1 cellular context compared by ENCODE assay signal in the genomic region with DNA sequence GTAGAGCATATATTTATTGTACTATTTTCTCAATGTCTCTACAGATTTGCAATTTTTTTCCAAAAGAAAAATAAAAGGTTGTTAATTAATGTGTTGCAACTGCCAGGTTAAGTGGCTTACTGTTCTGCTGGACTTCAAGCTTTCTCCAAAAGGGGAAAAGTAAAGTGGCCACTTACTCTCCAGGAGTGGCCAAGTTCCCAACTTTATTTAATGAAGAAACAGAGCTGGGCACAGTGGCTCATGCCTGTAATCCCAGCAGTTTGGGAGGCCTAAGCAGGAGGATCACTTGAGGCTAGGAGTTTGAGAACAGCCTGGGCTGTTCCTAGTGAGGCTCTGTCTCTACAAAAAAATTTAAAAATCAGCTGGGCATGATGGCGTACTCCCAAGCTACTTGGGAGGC.
TF ChIP-seq lines count a peak whose summit lies in the region.

No MANE protein-coding gene starts in this region.

TF ChIP-seq in GM23338, 12 proteins besides CTCF, POLR2A, EP300 and RAD21:
- TF ChIP-seq, protein P1, sequence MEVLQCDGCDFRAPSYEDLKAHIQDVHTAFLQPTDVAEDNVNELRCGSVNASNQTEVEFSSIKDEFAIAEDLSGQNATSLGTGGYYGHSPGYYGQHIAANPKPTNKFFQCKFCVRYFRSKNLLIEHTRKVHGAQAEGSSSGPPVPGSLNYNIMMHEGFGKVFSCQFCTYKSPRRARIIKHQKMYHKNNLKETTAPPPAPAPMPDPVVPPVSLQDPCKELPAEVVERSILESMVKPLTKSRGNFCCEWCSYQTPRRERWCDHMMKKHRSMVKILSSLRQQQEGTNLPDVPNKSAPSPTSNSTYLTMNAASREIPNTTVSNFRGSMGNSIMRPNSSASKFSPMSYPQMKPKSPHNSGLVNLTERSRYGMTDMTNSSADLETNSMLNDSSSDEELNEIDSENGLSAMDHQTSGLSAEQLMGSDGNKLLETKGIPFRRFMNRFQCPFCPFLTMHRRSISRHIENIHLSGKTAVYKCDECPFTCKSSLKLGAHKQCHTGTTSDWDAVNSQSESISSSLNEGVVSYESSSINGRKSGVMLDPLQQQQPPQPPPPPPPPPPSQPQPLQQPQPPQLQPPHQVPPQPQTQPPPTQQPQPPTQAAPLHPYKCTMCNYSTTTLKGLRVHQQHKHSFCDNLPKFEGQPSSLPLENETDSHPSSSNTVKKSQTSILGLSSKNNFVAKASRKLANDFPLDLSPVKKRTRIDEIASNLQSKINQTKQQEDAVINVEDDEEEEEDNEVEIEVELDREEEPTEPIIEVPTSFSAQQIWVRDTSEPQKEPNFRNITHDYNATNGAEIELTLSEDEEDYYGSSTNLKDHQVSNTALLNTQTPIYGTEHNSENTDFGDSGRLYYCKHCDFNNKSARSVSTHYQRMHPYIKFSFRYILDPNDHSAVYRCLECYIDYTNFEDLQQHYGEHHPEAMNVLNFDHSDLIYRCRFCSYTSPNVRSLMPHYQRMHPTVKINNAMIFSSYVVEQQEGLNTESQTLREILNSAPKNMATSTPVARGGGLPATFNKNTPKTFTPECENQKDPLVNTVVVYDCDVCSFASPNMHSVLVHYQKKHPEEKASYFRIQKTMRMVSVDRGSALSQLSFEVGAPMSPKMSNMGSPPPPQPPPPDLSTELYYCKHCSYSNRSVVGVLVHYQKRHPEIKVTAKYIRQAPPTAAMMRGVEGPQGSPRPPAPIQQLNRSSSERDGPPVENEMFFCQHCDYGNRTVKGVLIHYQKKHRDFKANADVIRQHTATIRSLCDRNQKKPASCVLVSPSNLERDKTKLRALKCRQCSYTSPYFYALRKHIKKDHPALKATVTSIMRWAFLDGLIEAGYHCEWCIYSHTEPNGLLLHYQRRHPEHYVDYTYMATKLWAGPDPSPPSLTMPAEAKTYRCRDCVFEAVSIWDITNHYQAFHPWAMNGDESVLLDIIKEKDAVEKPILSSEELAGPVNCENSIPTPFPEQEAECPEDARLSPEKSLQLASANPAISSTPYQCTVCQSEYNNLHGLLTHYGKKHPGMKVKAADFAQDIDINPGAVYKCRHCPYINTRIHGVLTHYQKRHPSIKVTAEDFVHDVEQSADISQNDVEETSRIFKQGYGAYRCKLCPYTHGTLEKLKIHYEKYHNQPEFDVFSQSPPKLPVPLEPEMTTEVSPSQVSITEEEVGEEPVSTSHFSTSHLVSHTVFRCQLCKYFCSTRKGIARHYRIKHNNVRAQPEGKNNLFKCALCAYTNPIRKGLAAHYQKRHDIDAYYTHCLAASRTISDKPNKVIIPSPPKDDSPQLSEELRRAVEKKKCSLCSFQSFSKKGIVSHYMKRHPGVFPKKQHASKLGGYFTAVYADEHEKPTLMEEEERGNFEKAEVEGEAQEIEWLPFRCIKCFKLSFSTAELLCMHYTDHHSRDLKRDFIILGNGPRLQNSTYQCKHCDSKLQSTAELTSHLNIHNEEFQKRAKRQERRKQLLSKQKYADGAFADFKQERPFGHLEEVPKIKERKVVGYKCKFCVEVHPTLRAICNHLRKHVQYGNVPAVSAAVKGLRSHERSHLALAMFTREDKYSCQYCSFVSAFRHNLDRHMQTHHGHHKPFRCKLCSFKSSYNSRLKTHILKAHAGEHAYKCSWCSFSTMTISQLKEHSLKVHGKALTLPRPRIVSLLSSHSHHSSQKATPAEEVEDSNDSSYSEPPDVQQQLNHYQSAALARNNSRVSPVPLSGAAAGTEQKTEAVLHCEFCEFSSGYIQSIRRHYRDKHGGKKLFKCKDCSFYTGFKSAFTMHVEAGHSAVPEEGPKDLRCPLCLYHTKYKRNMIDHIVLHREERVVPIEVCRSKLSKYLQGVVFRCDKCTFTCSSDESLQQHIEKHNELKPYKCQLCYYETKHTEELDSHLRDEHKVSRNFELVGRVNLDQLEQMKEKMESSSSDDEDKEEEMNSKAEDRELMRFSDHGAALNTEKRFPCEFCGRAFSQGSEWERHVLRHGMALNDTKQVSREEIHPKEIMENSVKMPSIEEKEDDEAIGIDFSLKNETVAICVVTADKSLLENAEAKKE (CRISPR knock-in tag; IDR thresholded peaks at IDR 0.05): no peak
- TF ChIP-seq, protein P2, sequence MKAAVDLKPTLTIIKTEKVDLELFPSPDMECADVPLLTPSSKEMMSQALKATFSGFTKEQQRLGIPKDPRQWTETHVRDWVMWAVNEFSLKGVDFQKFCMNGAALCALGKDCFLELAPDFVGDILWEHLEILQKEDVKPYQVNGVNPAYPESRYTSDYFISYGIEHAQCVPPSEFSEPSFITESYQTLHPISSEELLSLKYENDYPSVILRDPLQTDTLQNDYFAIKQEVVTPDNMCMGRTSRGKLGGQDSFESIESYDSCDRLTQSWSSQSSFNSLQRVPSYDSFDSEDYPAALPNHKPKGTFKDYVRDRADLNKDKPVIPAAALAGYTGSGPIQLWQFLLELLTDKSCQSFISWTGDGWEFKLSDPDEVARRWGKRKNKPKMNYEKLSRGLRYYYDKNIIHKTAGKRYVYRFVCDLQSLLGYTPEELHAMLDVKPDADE (IDR thresholded peaks at IDR 0.05): no peak
- TF ChIP-seq, protein P3, sequence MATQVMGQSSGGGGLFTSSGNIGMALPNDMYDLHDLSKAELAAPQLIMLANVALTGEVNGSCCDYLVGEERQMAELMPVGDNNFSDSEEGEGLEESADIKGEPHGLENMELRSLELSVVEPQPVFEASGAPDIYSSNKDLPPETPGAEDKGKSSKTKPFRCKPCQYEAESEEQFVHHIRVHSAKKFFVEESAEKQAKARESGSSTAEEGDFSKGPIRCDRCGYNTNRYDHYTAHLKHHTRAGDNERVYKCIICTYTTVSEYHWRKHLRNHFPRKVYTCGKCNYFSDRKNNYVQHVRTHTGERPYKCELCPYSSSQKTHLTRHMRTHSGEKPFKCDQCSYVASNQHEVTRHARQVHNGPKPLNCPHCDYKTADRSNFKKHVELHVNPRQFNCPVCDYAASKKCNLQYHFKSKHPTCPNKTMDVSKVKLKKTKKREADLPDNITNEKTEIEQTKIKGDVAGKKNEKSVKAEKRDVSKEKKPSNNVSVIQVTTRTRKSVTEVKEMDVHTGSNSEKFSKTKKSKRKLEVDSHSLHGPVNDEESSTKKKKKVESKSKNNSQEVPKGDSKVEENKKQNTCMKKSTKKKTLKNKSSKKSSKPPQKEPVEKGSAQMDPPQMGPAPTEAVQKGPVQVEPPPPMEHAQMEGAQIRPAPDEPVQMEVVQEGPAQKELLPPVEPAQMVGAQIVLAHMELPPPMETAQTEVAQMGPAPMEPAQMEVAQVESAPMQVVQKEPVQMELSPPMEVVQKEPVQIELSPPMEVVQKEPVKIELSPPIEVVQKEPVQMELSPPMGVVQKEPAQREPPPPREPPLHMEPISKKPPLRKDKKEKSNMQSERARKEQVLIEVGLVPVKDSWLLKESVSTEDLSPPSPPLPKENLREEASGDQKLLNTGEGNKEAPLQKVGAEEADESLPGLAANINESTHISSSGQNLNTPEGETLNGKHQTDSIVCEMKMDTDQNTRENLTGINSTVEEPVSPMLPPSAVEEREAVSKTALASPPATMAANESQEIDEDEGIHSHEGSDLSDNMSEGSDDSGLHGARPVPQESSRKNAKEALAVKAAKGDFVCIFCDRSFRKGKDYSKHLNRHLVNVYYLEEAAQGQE (IDR thresholded peaks at IDR 0.05; ENCODE audit: unreplicated experiment): no peak
- no peak for TF ChIP-seq CREB1 (CRISPR knock-in tag; IDR thresholded peaks at IDR 0.05; ENCODE audit: low read depth)
- no peak for TF ChIP-seq ZNF331 (CRISPR knock-in tag; IDR thresholded peaks at IDR 0.05; ENCODE audit: low read depth)
- TF ChIP-seq EZH2 (IDR thresholded peaks at IDR 0.05; ENCODE audit: low read depth, unreplicated experiment): no peak
- TF ChIP-seq EZH2phosphoT487 (IDR thresholded peaks at IDR 0.05; ENCODE audit: unreplicated experiment): no peak
- TF ChIP-seq STAT1 (IDR thresholded peaks at IDR 0.05; ENCODE audit: unreplicated experiment): no peak
- TF ChIP-seq JUNB (IDR thresholded peaks at IDR 0.05; ENCODE audit: unreplicated experiment): no peak
TF ChIP-seq in GM23338: peak in this region for 0.
